In genomic region chr1:12229835-12230548, GRCh38 we compare ENCODE assay signal across 1 cellular context.
A peak's percentile ranks its signal among the peaks of the same experiment; 100 is the strongest.
TF ChIP-seq lines count a peak whose summit lies in the region.

VPS13D (plus strand) TSS chr1:12230030; CDS start chr1:12234267, 4,237 bp downstream.

TF ChIP-seq in HepG2, 621 proteins besides CTCF, POLR2A, EP300 and RAD21 (continued from another document and continues in another):
- TF ChIP-seq HNF1B (CRISPR knock-in tag; IDR thresholded peaks at IDR 0.05) (no peak), FIP1L1 (IDR thresholded peaks at IDR 0.05; ENCODE audit: borderline replicate concordance, insufficient read depth, low read depth, low read length) (no peak), PHF21A (CRISPR knock-in tag; IDR thresholded peaks at IDR 0.05) (peak; percentile 60; the same call in 1 of the 2 replicates), DR1 (CRISPR knock-in tag; IDR thresholded peaks at IDR 0.05) (0 out of 2 replicates have a peak, but pooled peaks have one; percentile 21), ZFY (CRISPR knock-in tag; IDR thresholded peaks at IDR 0.05) (peak; percentile 94), SIN3B (IDR thresholded peaks at IDR 0.05; ENCODE audit: low read length) (0 out of 2 replicates have a peak, but pooled peaks have one; percentile 43), RBM22 (optimal IDR thresholded peaks at IDR 0.05; ENCODE audit: low read length) (no peak), IKZF4 (CRISPR knock-in tag; IDR thresholded peaks at IDR 0.05; ENCODE audit: borderline replicate concordance, low read depth, not compliant biosample characterization) (no peak), KDM5A (IDR thresholded peaks at IDR 0.05; ENCODE audit: borderline replicate concordance, low read length) (0 out of 2 replicates have a peak, but pooled peaks have one; percentile 33), ZNF557 (CRISPR knock-in tag; IDR thresholded peaks at IDR 0.05) (no peak), NR3C1 (CRISPR knock-in tag; IDR thresholded peaks at IDR 0.05) (no peak), ZNF318 (CRISPR knock-in tag; IDR thresholded peaks at IDR 0.05) (peak; percentile 20; the same call in 1 of the 2 replicates), ASH2L (IDR thresholded peaks at IDR 0.05; ENCODE audit: insufficient read length, low read depth, low read length) (no peak), ZSCAN25 (CRISPR knock-in tag; IDR thresholded peaks at IDR 0.05) (no peak), GRHL1 (CRISPR knock-in tag; conservative IDR thresholded peaks at IDR 0.05) (no peak), ZBTB43 (CRISPR knock-in tag; conservative IDR thresholded peaks at IDR 0.05) (peak; percentile 52; the same call in 1 of the 2 replicates), PCBP1 (IDR thresholded peaks at IDR 0.05; ENCODE audit: borderline replicate concordance, low read depth, low read length) (no peak), SOX13 (IDR thresholded peaks at IDR 0.05) (no peak), SOX13 (CRISPR knock-in tag; conservative IDR thresholded peaks at IDR 0.05 in 1 of 2, IDR thresholded peaks at IDR 0.05 in 1 of 2) (peak in 1 of 2 experiments; percentile 13; a peak in 1 of 4 replicates), ZNF34 (CRISPR knock-in tag; IDR thresholded peaks at IDR 0.05; ENCODE audit: borderline replicate concordance) (0 out of 2 replicates have a peak, but pooled peaks have one; percentile 43), ZHX2 (IDR thresholded peaks at IDR 0.05; ENCODE audit: low read depth) (0 out of 2 replicates have a peak, but pooled peaks have one; percentile 19), ZHX2 (CRISPR knock-in tag; IDR thresholded peaks at IDR 0.05; ENCODE audit: borderline replicate concordance) (no peak), ZNF251 (CRISPR knock-in tag; IDR thresholded peaks at IDR 0.05) (no peak), ZNF609 (CRISPR knock-in tag; IDR thresholded peaks at IDR 0.05; ENCODE audit: borderline replicate concordance) (no peak), ZSCAN20 (CRISPR knock-in tag; IDR thresholded peaks at IDR 0.05; ENCODE audit: borderline replicate concordance) (peak; percentile 72; the same call in 1 of the 2 replicates)
